In genomic region chr2:64482765-64483504, GRCh38 we compare ENCODE assay signal across 12 cellular contexts. TPM values are rescaled to one million over a fixed set of nuclear protein-coding genes. Genes with fewer than 3 reads are reported as not detected.
DNase-seq lines count a peak whose midpoint lies in the region; ATAC-seq and TF ChIP-seq lines count a peak whose summit lies in the region.
"Had no signal": no experiment of that assay in that cellular context is flagged by ENCODE, and none has a peak within 500 bp of the region (broad histone marks: within the 10 kb centered on the region; RNA-seq: fewer than 3 reads in every experiment).

No MANE protein-coding gene starts in this region.

- no peak for ATAC-seq in HG03439 (IDR thresholded peaks at IDR 0.05; ENCODE audit: unreplicated experiment)

- H3K36me3 ChIP-seq in prostate gland (no peaks in the 10 kb centered on the region), BE2C (no peaks in the 10 kb centered on the region)
- H3K36me3 ChIP-seq: thoracic aorta had no signal

- TF ChIP-seq POLR2A in prostate gland (IDR thresholded peaks at IDR 0.05): no peak

- H3K4me3 ChIP-seq in prostate gland (no peak overlapping the region), BE2C (ENCODE audit: low read depth, low read length) (no peak overlapping the region)
- H3K4me3 ChIP-seq: thoracic aorta had no signal

- H3K27me3 ChIP-seq in prostate gland (replicated peaks; ENCODE audit: insufficient read depth) (no peaks in the 10 kb centered on the region), BE2C (no peaks in the 10 kb centered on the region)

- H3K9me3 ChIP-seq in prostate gland: no peaks in the 10 kb centered on the region
- H3K9me3 ChIP-seq in BE2C: no peaks in the 10 kb centered on the region
- H3K9me3 ChIP-seq: thoracic aorta had no signal

- H3K4me1 ChIP-seq in prostate gland (replicated peaks): no peaks in the 10 kb centered on the region
- no peaks in the 10 kb centered on the region for H3K4me1 ChIP-seq in BE2C

- TF ChIP-seq CTCF in prostate gland (IDR thresholded peaks at IDR 0.05): peak in 1 of 4 experiments; percentile 36
- TF ChIP-seq CTCF in BE2C (IDR thresholded peaks at IDR 0.05; ENCODE audit: low read depth, low read length): no peak

- intact Hi-C loops in prostate gland (cut with DNase I): no loop called here

- DNase-seq in NCI-H1417 (lab: John Stamatoyannopoulos, UW): peak in 2 of 3 experiments; percentile 46 to 61
- DNase-seq in NCI-H1417 treated with DMSO at 0.1 percent for 48 hours (lab: John Stamatoyannopoulos, UW): no peak
- DNase-seq in NCI-H69 (lab: John Stamatoyannopoulos, UW): peak; percentile 86
- DNase-seq in dermis microvascular lymphatic vessel endothelial cell (ENCODE audit: low read depth in 2 of 2): peak; percentile 48 to 67
- DNase-seq in prostate gland (ENCODE audit: low spot score): peak; percentile 87
- DNase-seq in HuH-7 (ENCODE audit: low spot score): no peak
- DNase-seq in BE2C: no peak
- DNase-seq: 8988T; activated CD4-positive, CD25-positive, alpha-beta regulatory T cell treated with anti-CD3 and anti-CD28 coated beads, Interleukin-2, amount 50 U/mL, for 72 hours; amygdala had no signal

- peak overlapping the region; percentile 60 to 68 for H3K27ac ChIP-seq in prostate gland
- H3K27ac ChIP-seq: thoracic aorta had no signal

- WGBS in prostate gland: 19% methylated on average over 5 of the region's 5 CpGs

RNA-seq across cellular contexts. Expression of gene LGALSL, which starts 29.0 kb away (rescaled TPM):
- total RNA-seq in dermis microvascular lymphatic vessel endothelial cell (2.3 and 3.8 TPM in 2 replicates), prostate gland (10 to 100 TPM; 12.8 to 36.7 TPM)
- polyA plus RNA-seq in BE2C (2012; ENCODE audit: insufficient read depth, insufficient read length, low read depth): 9.6 TPM

RNA-seq across cellular contexts. Expression of gene AFTPH, which starts 41.2 kb away (rescaled TPM):
- 24.8 and 29.0 TPM in 2 replicates for total RNA-seq in dermis microvascular lymphatic vessel endothelial cell
- 10 to 100 TPM; 61.3 to 68.1 TPM for total RNA-seq in prostate gland
- polyA plus RNA-seq in BE2C (2012; ENCODE audit: insufficient read depth, insufficient read length, low read depth): 13.8 TPM

Comparison
In these comparisons a context has a peak if more than half of its experiments do, and no peak if none do; other contexts are left out.
1. DNase-seq: peak in NCI-H1417 (2 of 3), NCI-H69 (single experiment), dermis microvascular lymphatic vessel endothelial cell (2 of 2) and prostate gland (single experiment); none in NCI-H1417 treated with DMSO at 0.1 percent for 48 hours (single experiment), HuH-7 (single experiment) and BE2C (single experiment).